In genomic region chr7:24629958-24630357, GRCh38 we compare ENCODE assay signal across 2 cellular contexts. TPM values are rescaled to one million over a fixed set of nuclear protein-coding genes. Genes with fewer than 3 reads are reported as not detected.
DNase-seq lines count a peak whose midpoint lies in the region; ATAC-seq, FAIRE-seq and TF ChIP-seq lines count a peak whose summit lies in the region.
"Not testable (repeated sequence)": the region's sequence is repeated elsewhere in the genome, so short reads cannot be mapped to it uniquely, and the experiment has no call there.

No MANE protein-coding gene starts in this region.

- ATAC-seq in K562, result not testable (repeated sequence)

- BruUV-seq in K562 (replicated peaks; lab: Mats Ljungman, UMichigan), result not testable (repeated sequence)

- H3K9me3 ChIP-seq in HEK293 (ENCODE audit: control insufficient read depth, insufficient read depth, low read depth, low read length); K562 (replicated peaks; ENCODE audit: control insufficient read depth, insufficient read depth, low read depth, low read length): not testable (repeated sequence)

- not testable (repeated sequence) for TF ChIP-seq RAD21 in K562 (CRISPR knock-in tag; conservative IDR thresholded peaks at IDR 0.05 in 1 of 2, IDR thresholded peaks at IDR 0.05 in 1 of 2)

- not testable (repeated sequence) for DNase-seq in K562 (ENCODE audit: extremely low read depth in 1 of 4, low spot score in 3 of 4)

- POLR2A ChIA-PET in HEK293 (lab: Yijun Ruan, JAX), result not testable (repeated sequence)
- POLR2A ChIA-PET in K562 (lab: Yijun Ruan, JAX), result interaction anchor here (1.4 kb wide), 1 partner anchor 18 kb away, joined by 4 read pairs; no protein-coding TSS in a partner anchor

- not testable (repeated sequence) for H3K36me3 ChIP-seq in HEK293 (ENCODE audit: control insufficient read depth in 2 of 2, insufficient read depth in 1 of 2, low read length in 2 of 2); K562 (ENCODE audit: control insufficient read depth, insufficient read depth, low read length)

- not testable (repeated sequence) for H3K27ac ChIP-seq in HEK293 (ENCODE audit: extremely low read depth, low read depth, low read length); K562 (ENCODE audit: extremely low read depth, low read depth, low read length)

- H4K20me1 ChIP-seq in K562 (replicated peaks; ENCODE audit: control insufficient read depth, insufficient read depth, low read length), result not testable (repeated sequence)

- H3K4me2 ChIP-seq in K562 (ENCODE audit: insufficient read depth, low read length), result not testable (repeated sequence)

- H3K9ac ChIP-seq in K562 (ENCODE audit: insufficient read depth in 1 of 2, low read depth in 2 of 2, low read length in 2 of 2), result not testable (repeated sequence)

- TF ChIP-seq CTCF in HEK293 (tag by site-specific recombination; IDR thresholded peaks at IDR 0.05); K562 (IDR thresholded peaks at IDR 0.05 in 2 of 3, conservative IDR thresholded peaks at IDR 0.05 in 1 of 3; ENCODE audit: insufficient read depth in 2 of 3, low read depth in 1 of 3, low read length in 3 of 3): not testable (repeated sequence)

- not testable (repeated sequence) for H3K79me2 ChIP-seq in K562 (ENCODE audit: control insufficient read depth, insufficient read depth, low read length)

- H3K9me1 ChIP-seq in K562 (ENCODE audit: control insufficient read depth, insufficient read depth, low read length), result not testable (repeated sequence)

- H3K27me3 ChIP-seq in K562 (ENCODE audit: control insufficient read depth in 2 of 2, insufficient read depth in 2 of 2, low read length in 2 of 2), result not testable (repeated sequence)

- CTCF ChIA-PET in HEK293 (lab: Yijun Ruan, JAX); K562 (lab: Yijun Ruan, JAX; ENCODE audit: low intra/inter-chr PET ratio): not testable (repeated sequence)

- not testable (repeated sequence) for H2AFZ ChIP-seq in K562 (ENCODE audit: low read depth, low read length)

- not testable (repeated sequence) for H3K4me1 ChIP-seq in HEK293 (ENCODE audit: control insufficient read depth, insufficient read depth, low read length); K562 (replicated peaks in 1 of 2; ENCODE audit: control insufficient read depth in 2 of 2, insufficient read depth in 2 of 2, low read length in 2 of 2)

- H3K4me3 ChIP-seq in HEK293 (ENCODE audit: low read depth, low read length); K562: not testable (repeated sequence)

- WGBS in K562 (ENCODE audit: insufficient coverage, low coverage, missing lambda C conversion rate), result 88% methylated on average over 5 of the region's 5 CpGs

- in situ Hi-C loops in K562 (cut with MboI), result not testable (repeated sequence)

- not testable (repeated sequence) for FAIRE-seq in K562 (lab: Jason Lieb, UNC)

- intact Hi-C loops in K562 (cut with micrococcal nuclease), result not testable (repeated sequence)

- not testable (repeated sequence) for TF ChIP-seq EP300 in K562 (IDR thresholded peaks at IDR 0.05; ENCODE audit: low read length)

- TF ChIP-seq POLR2A in K562 (conservative IDR thresholded peaks at IDR 0.05), result not testable (repeated sequence)

TF ChIP-seq in HEK293, 187 proteins besides CTCF, POLR2A, EP300 and RAD21:
- TF ChIP-seq ZNF146 (tag by site-specific recombination; IDR thresholded peaks at IDR 0.05), result peak; percentile 80

TF ChIP-seq in K562, 482 proteins besides CTCF, POLR2A, EP300 and RAD21:
- peak; percentile 60 for TF ChIP-seq ZNF146 (CRISPR knock-in tag; IDR thresholded peaks at IDR 0.05; ENCODE audit: unreplicated experiment)

RNA-seq across cellular contexts. Expression of gene PALS2, which starts 56.7 kb away (rescaled TPM):
- 7.4 and 46.8 TPM in 2 replicates for total RNA-seq in K562 (2011; cell fraction: chromatin; rRNA removed; ENCODE audit: low replicate concordance)
- total RNA-seq in K562 (2011; cell fraction: nucleolus; rRNA removed), result 3.7 and 6.4 TPM in 2 replicates
- 14.3 and 25.1 TPM in 2 replicates for total RNA-seq in K562 (2011; cell fraction: nucleoplasm; rRNA removed)
- total RNA-seq in K562 (2014; rRNA removed) (10.6 and 10.8 TPM in 2 replicates), K562 (2014; rRNA removed; fragmentation: Illumina TruSeq; extraction: Trizol) (23.1 and 26.9 TPM in 2 replicates), K562 (2015; rRNA removed; fragmentation: Illumina TruSeq; extraction: Trizol) (17.6 and 17.7 TPM in 2 replicates), K562 (2021) (30.4 and 35.0 TPM in 2 replicates)
- polyA plus RNA-seq in K562 (2011; rRNA removed) (14.4 and 20.2 TPM in 2 replicates), K562 (2014; fragmentation: Illumina TruSeq; extraction: Trizol) (15.8 and 17.5 TPM in 2 replicates), K562 (2014; fragmentation: Nextera tagmentation; extraction: Ambion mirVana) (1 to 10 TPM; 5.9 to 7.2 TPM), K562 (2014; rRNA removed) (11.6 and 18.9 TPM in 2 replicates)
- 2.9 and 5.6 TPM in 2 replicates for polyA plus RNA-seq in K562 (2011; cell fraction: cytosol; rRNA removed)
- polyA plus RNA-seq in K562 (2011; cell fraction: nucleus; rRNA removed), result 5.3 and 7.9 TPM in 2 replicates
- polyA plus RNA-seq in K562 (2012), result 8.7 and 13.3 TPM in 2 replicates
- polyA minus RNA-seq in K562 (2011; rRNA and poly(A)+ RNA removed), result 53.0 and 69.7 TPM in 2 replicates
- 19.5 and 19.7 TPM in 2 replicates for polyA minus RNA-seq in K562 (2011; cell fraction: cytosol; rRNA and poly(A)+ RNA removed)
- 9.0 and 16.4 TPM in 2 replicates for polyA minus RNA-seq in K562 (2011; cell fraction: nucleus; rRNA and poly(A)+ RNA removed)
